In genomic region chr15:70680817-70681216, GRCh38 we compare ENCODE assay signal across 26 cellular contexts.
"Had no signal": no experiment of that assay in that cellular context is flagged by ENCODE, and none has a peak within 500 bp of the region (broad histone marks: within the 10 kb centered on the region; RNA-seq: fewer than 3 reads in every experiment).

No MANE protein-coding gene starts in this region.

- H3K4me2 ChIP-seq: hepatocyte had no signal

- H3K27me3 Mint-ChIP-seq: activated CD4-positive, alpha-beta T cell treated with anti-CD3 and anti-CD28 coated beads for 36 hours; type B pancreatic cell had no signal

- H3K27me3 ChIP-seq: body of pancreas, gastroesophageal sphincter, hepatocyte, right lobe of liver, uterus had no signal

- H3K36me3 ChIP-seq: uterus had no signal

- H3K4me3 ChIP-seq: body of pancreas, coronary artery, gastroesophageal sphincter, hepatocyte, mucosa of descending colon, right lobe of liver, skin epidermis, uterus had no signal

- H3K9me3 Mint-ChIP-seq: activated naive CD4-positive, alpha-beta T cell treated with anti-CD3 and anti-CD28 coated beads, Interleukin-2, amount 50 U/mL, for 72 hours; activated T-cell treated with anti-CD3 and anti-CD28 coated beads, Interleukin-2, amount 50 U/mL, for 72 hours; effector memory CD8-positive, alpha-beta T cell; natural killer cell treated with Interleukin-12 subunit alpha and Interleukin-12 subunit beta and Interleukin-15 and Interleukin-18, amount 100 ng/mL, for 72 hours; stimulated activated naive CD8-positive, alpha-beta T cell treated with anti-CD3 and anti-CD28 coated beads, Interleukin-15, Interleukin-2, amounts not matched to agents 100 ng/mL and 50 ng/mL, for 24 hours; type B pancreatic cell had no signal

- H3K9me3 ChIP-seq: body of pancreas, gastroesophageal sphincter, mucosa of descending colon, right lobe of liver, uterus had no signal

- H3K27ac Mint-ChIP-seq: activated CD4-positive, alpha-beta T cell treated with anti-CD3 and anti-CD28 coated beads for 36 hours; activated CD8-positive, alpha-beta T cell treated with anti-CD3 and anti-CD28 coated beads, Interleukin-2, amount 10 ng/mL, durations not matched to agents 7 days and 5 days; activated naive CD4-positive, alpha-beta T cell treated with anti-CD3 and anti-CD28 coated beads, Interleukin-2, amount 50 U/mL, for 72 hours; activated T-cell treated with anti-CD3 and anti-CD28 coated beads, Interleukin-2, amount 50 U/mL, for 72 hours; effector memory CD8-positive, alpha-beta T cell; natural killer cell treated with Interleukin-12 subunit alpha and Interleukin-12 subunit beta and Interleukin-15 and Interleukin-18, amount 100 ng/mL, for 72 hours; stimulated activated naive CD8-positive, alpha-beta T cell treated with anti-CD3 and anti-CD28 coated beads, Interleukin-15, Interleukin-2, amounts not matched to agents 100 ng/mL and 50 ng/mL, for 24 hours; T-helper 17 cell; type B pancreatic cell had no signal

- DNase-seq: activated CD4-positive, alpha-beta T cell treated with anti-CD3 and anti-CD28 coated beads for 36 hours; activated CD4-positive, CD25-positive, alpha-beta regulatory T cell; activated CD8-positive, alpha-beta T cell treated with anti-CD3 and anti-CD28 coated beads, Interleukin-2, amount 10 ng/mL, durations not matched to agents 7 days and 5 days; activated naive CD4-positive, alpha-beta T cell; activated T-cell treated with anti-CD3 and anti-CD28 coated beads for 4 hours; activated T-cell treated with anti-CD3 and anti-CD28 coated beads, Interleukin-2, amount 50 U/mL, for 72 hours; anterior cingulate cortex; body of pancreas; effector memory CD8-positive, alpha-beta T cell; erythroblast; islet precursor cell; left colon; mucosa of descending colon; right lobe of liver; stimulated activated CD4-positive, alpha-beta T cell treated with anti-CD3 and anti-CD28 coated beads, Interleukin-12 subunit alpha, Interleukin-12 subunit beta, amount 100 ng/mL, for 4 hours; stimulated activated CD4-positive, alpha-beta T cell treated with anti-CD3 and anti-CD28 coated beads, Interleukin-4, amount 100 ng/mL, for 1 hour; T-helper 17 cell; uterus had no signal

- H3K4me1 ChIP-seq: body of pancreas, right lobe of liver, uterus had no signal

- H2AFZ ChIP-seq: hepatocyte had no signal

- H3K27ac ChIP-seq: body of pancreas, gastroesophageal sphincter, hepatocyte, right lobe of liver had no signal

- H3K4me3 Mint-ChIP-seq: activated CD4-positive, alpha-beta T cell treated with anti-CD3 and anti-CD28 coated beads for 36 hours; activated CD8-positive, alpha-beta T cell treated with anti-CD3 and anti-CD28 coated beads, Interleukin-2, amount 10 ng/mL, durations not matched to agents 7 days and 5 days; activated T-cell treated with anti-CD3 and anti-CD28 coated beads, Interleukin-2, amount 50 U/mL, for 72 hours; effector memory CD8-positive, alpha-beta T cell; natural killer cell treated with Interleukin-12 subunit alpha and Interleukin-12 subunit beta and Interleukin-15 and Interleukin-18, amount 100 ng/mL, for 72 hours; stimulated activated naive CD8-positive, alpha-beta T cell treated with anti-CD3 and anti-CD28 coated beads, Interleukin-15, Interleukin-2, amounts not matched to agents 100 ng/mL and 50 ng/mL, for 24 hours; T-helper 17 cell; type B pancreatic cell had no signal

- H3K36me3 Mint-ChIP-seq: activated naive CD4-positive, alpha-beta T cell treated with anti-CD3 and anti-CD28 coated beads, Interleukin-2, amount 50 U/mL, for 72 hours; natural killer cell treated with Interleukin-12 subunit alpha and Interleukin-12 subunit beta and Interleukin-15 and Interleukin-18, amount 100 ng/mL, for 72 hours; type B pancreatic cell had no signal
